In genomic region chr3:178485756-178486155, GRCh38 we compare ENCODE assay signal across 26 cellular contexts. TPM values are rescaled to one million over a fixed set of nuclear protein-coding genes. Genes with fewer than 3 reads are reported as not detected.
DNase-seq lines count a peak whose midpoint lies in the region; ATAC-seq and TF ChIP-seq lines count a peak whose summit lies in the region.
"Had no signal": no experiment of that assay in that cellular context is flagged by ENCODE, and none has a peak within 500 bp of the region (broad histone marks: within the 10 kb centered on the region; RNA-seq: fewer than 3 reads in every experiment).

No MANE protein-coding gene starts in this region.

- peak; percentile 69 for DNase-seq in AG09309 (ENCODE audit: low read depth)
- peak; percentile 83 for DNase-seq in HFF-Myc (ENCODE audit: extremely low read depth, low read depth)
- peak; percentile 64 for DNase-seq in astrocyte of the cerebellum (ENCODE audit: low read depth)
- DNase-seq in foreskin keratinocyte, result no peak
- no peak for DNase-seq in germinal center (ENCODE audit: low spot score)
- DNase-seq in naive thymus-derived CD8-positive, alpha-beta T cell, result no peak
- no peak for DNase-seq in H4 (ENCODE audit: low spot score)
- DNase-seq: activated naive CD4-positive, alpha-beta T cell treated with anti-CD3 and anti-CD28 coated beads, Interleukin-2, amount 50 U/mL, for 16 hours; activated T-cell treated with anti-CD3 and anti-CD28 coated beads, Interleukin-2, amount 50 U/mL, for 48 hours; body of pancreas; colonic mucosa; DND-41; gastrocnemius medialis; GOT3; NCI-H1417; nephron progenitor cell; Peyer's patch; SK-N-SH; small intestine; stimulated activated CD4-positive, alpha-beta T cell treated with anti-CD3 and anti-CD28 coated beads, Interleukin-4, amount 100 ng/mL, for 24 hours had no signal

- no peaks in the 10 kb centered on the region for H3K4me1 ChIP-seq in foreskin keratinocyte
- H3K4me1 ChIP-seq: A549, body of pancreas, colonic mucosa, Peyer's patch, prostate gland, vagina had no signal

- no peaks in the 10 kb centered on the region for H3K36me3 Mint-ChIP-seq in stimulated activated memory B cell treated with anti-CD40 and anti-IgM and Interleukin-4, amounts not matched to agents 10 μg/mL and 1 μg/mL and 100 μg/mL, for 72 hours
- H3K36me3 Mint-ChIP-seq in naive thymus-derived CD8-positive, alpha-beta T cell, result no peaks in the 10 kb centered on the region
- H3K36me3 Mint-ChIP-seq: memory B cell had no signal

- H3K27me3 ChIP-seq in foreskin keratinocyte, result no peaks in the 10 kb centered on the region
- H3K27me3 ChIP-seq: body of pancreas, colonic mucosa, gastrocnemius medialis, Peyer's patch, vagina had no signal

- H3K4me3 ChIP-seq in AG09309 (ENCODE audit: control insufficient read depth, low read depth, low read length), result no peak overlapping the region
- no peak overlapping the region for H3K4me3 ChIP-seq in HFF-Myc (replicated peaks; ENCODE audit: low read depth, low read length)
- no peak overlapping the region for H3K4me3 ChIP-seq in astrocyte of the cerebellum (ENCODE audit: low read depth, low read length)
- H3K4me3 ChIP-seq: A549, body of pancreas, colonic mucosa, gastrocnemius medialis, Peyer's patch, prostate gland, vagina had no signal

- POLR2A ChIA-PET in naive thymus-derived CD8-positive, alpha-beta T cell (lab: Charles Lee), result no interaction called here

- in situ Hi-C loops in astrocyte of the cerebellum (cut with HindIII; ENCODE audit: low sequenced_read_pairs), result no loop called here

- no peak overlapping the region for H3K27ac Mint-ChIP-seq in stimulated activated memory B cell treated with anti-CD40 and anti-IgM and Interleukin-4, amounts not matched to agents 10 μg/mL and 1 μg/mL and 100 μg/mL, for 72 hours
- H3K27ac Mint-ChIP-seq in naive thymus-derived CD8-positive, alpha-beta T cell, result no peak overlapping the region
- H3K27ac Mint-ChIP-seq: memory B cell had no signal

- H3K4me1 Mint-ChIP-seq in stimulated activated memory B cell treated with anti-CD40 and anti-IgM and Interleukin-4, amounts not matched to agents 10 μg/mL and 1 μg/mL and 100 μg/mL, for 72 hours, result peaks cover 7% of the 10 kb centered on the region
- H3K4me1 Mint-ChIP-seq in naive thymus-derived CD8-positive, alpha-beta T cell, result no peaks in the 10 kb centered on the region

- TF ChIP-seq CTCF in AG09309 (IDR thresholded peaks at IDR 0.05; ENCODE audit: control insufficient read depth, insufficient read depth, low read depth, low read length, missing control alignments) (peak; percentile 2), HFF-Myc (IDR thresholded peaks at IDR 0.05; ENCODE audit: low read depth, low read length, missing control alignments) (no peak), astrocyte of the cerebellum (IDR thresholded peaks at IDR 0.05; ENCODE audit: low read depth, low read length, missing control alignments) (no peak), foreskin keratinocyte (conservative IDR thresholded peaks at IDR 0.05) (no peak)

- no peaks in the 10 kb centered on the region for H3K27me3 Mint-ChIP-seq in stimulated activated memory B cell treated with anti-CD40 and anti-IgM and Interleukin-4, amounts not matched to agents 10 μg/mL and 1 μg/mL and 100 μg/mL, for 72 hours
- H3K27me3 Mint-ChIP-seq in naive thymus-derived CD8-positive, alpha-beta T cell, result peaks cover 0 to 37% (median 11%) of the 10 kb centered on the region in 5 donors

- H3K4me3 Mint-ChIP-seq in stimulated activated memory B cell treated with anti-CD40 and anti-IgM and Interleukin-4, amounts not matched to agents 10 μg/mL and 1 μg/mL and 100 μg/mL, for 72 hours, result no peak overlapping the region
- H3K4me3 Mint-ChIP-seq in naive thymus-derived CD8-positive, alpha-beta T cell, result no peak overlapping the region
- H3K4me3 Mint-ChIP-seq: memory B cell, nephron progenitor cell had no signal

- no peaks in the 10 kb centered on the region for H3K9me3 Mint-ChIP-seq in stimulated activated memory B cell treated with anti-CD40 and anti-IgM and Interleukin-4, amounts not matched to agents 10 μg/mL and 1 μg/mL and 100 μg/mL, for 72 hours
- H3K9me3 Mint-ChIP-seq in naive thymus-derived CD8-positive, alpha-beta T cell, result peaks cover 0 to 2% (median 0%) of the 10 kb centered on the region in 9 donors
- H3K9me3 Mint-ChIP-seq: memory B cell, nephron progenitor cell had no signal

- ATAC-seq in foreskin keratinocyte, result peak; percentile 11
- no peak for ATAC-seq in stimulated activated memory B cell treated with anti-CD40 and anti-IgM and Interleukin-4, amounts not matched to agents 10 μg/mL and 1 μg/mL and 100 μg/mL, for 72 hours
- ATAC-seq in naive thymus-derived CD8-positive, alpha-beta T cell, result no peak
- ATAC-seq: A549, body of pancreas, gastrocnemius medialis had no signal

- no peak overlapping the region for H3K27ac ChIP-seq in foreskin keratinocyte
- H3K27ac ChIP-seq: A549, body of pancreas, colonic mucosa, gastrocnemius medialis, Peyer's patch, prostate gland, vagina had no signal

RNA-seq across cellular contexts. Expression of gene KCNMB2, which starts 50.5 kb away (rescaled TPM):
- total RNA-seq in foreskin keratinocyte, result not detected in 2 replicates
- not detected in 2 replicates for polyA plus RNA-seq in foreskin keratinocyte
- total RNA-seq in naive thymus-derived CD8-positive, alpha-beta T cell, result not detected
- polyA plus RNA-seq in naive thymus-derived CD8-positive, alpha-beta T cell, result not detected
- total RNA-seq in H4 (2014; rRNA removed; shearing (Covaris generic)), result not detected in 2 replicates
- total RNA-seq: gastrocnemius medialis, Peyer's patch, subcutaneous adipose tissue had no signal
- polyA plus RNA-seq: A549, SK-N-SH had no signal

Comparison
In these comparisons a context has a peak if more than half of its experiments do, and no peak if none do; other contexts are left out.
1. DNase-seq: peak in AG09309 (single experiment), HFF-Myc (single experiment) and astrocyte of the cerebellum (single experiment); none in foreskin keratinocyte (0 of 2), germinal center (single experiment), naive thymus-derived CD8-positive, alpha-beta T cell (0 of 10) and H4 (single experiment).